Comparison of ENCODE assay signal across 21 cellular contexts in genomic region chr7:129671276-129671675, GRCh38.
"Had no signal": no experiment of that assay in that cellular context is flagged by ENCODE, and none has a peak within 500 bp of the region (broad histone marks: within the 10 kb centered on the region; RNA-seq: fewer than 3 reads in every experiment).

No MANE protein-coding gene starts in this region.

- DNase-seq: activated CD4-positive, alpha-beta memory T cell treated with anti-CD3 and anti-CD28 coated beads, Interleukin-2, amount 10 ng/mL, durations not matched to agents 7 days and 5 days; activated CD4-positive, alpha-beta T cell treated with anti-CD3 and anti-CD28 coated beads, Interleukin-2, amount 10 ng/mL, durations not matched to agents 24 days and 14 days; activated effector memory CD4-positive, alpha-beta T cell treated with Interleukin-2 at 50 U/mL for 16 hours; activated naive CD4-positive, alpha-beta T cell treated with anti-CD3 and anti-CD28 coated beads, Interleukin-2, amount 10 ng/mL, durations not matched to agents 7 days and 5 days; activated T-cell treated with anti-CD3 and anti-CD28 coated beads, Interleukin-2, amount 50 U/mL, for 72 hours; cortex of kidney; effector CD4-positive, alpha-beta T cell; foreskin keratinocyte; immature natural killer cell; left ventricle myocardium superior; mammary epithelial cell; midbrain; natural killer cell; ovary; stimulated activated CD4-positive, alpha-beta T cell treated with anti-CD3 and anti-CD28 coated beads, Interleukin-2, amount 100 ng/mL, for 48 hours; stimulated activated CD8-positive, alpha-beta memory T cell treated with anti-CD3 and anti-CD28 coated beads, Interleukin-4, amount 100 ng/mL, for 48 hours; stimulated activated naive B cell treated with anti-CD40 and anti-IgM and Interleukin-4, amounts not matched to agents 10 μg/mL and 1 μg/mL and 100 μg/mL, for 72 hours; testis; trophoblast cell; uterus had no signal

- ATAC-seq: activated CD4-positive, CD25-positive, alpha-beta regulatory T cell treated with anti-CD3 and anti-CD28 coated beads, Interleukin-2, amount 50 U/mL, for 24 hours; activated T-cell treated with anti-CD3 and anti-CD28 coated beads, Interleukin-2, amount 50 U/mL, for 72 hours; foreskin keratinocyte; left ventricle myocardium superior; natural killer cell; stimulated activated naive B cell treated with anti-CD40 and anti-IgM and Interleukin-4, amounts not matched to agents 10 μg/mL and 1 μg/mL and 100 μg/mL, for 72 hours had no signal
